10 cellular contexts compared by ENCODE assay signal in genomic region chr4:74682567-74683359, GRCh38.
DNase-seq lines count a peak whose midpoint lies in the region; ATAC-seq and TF ChIP-seq lines count a peak whose summit lies in the region.
"Had no signal": no experiment of that assay in that cellular context is flagged by ENCODE, and none has a peak within 500 bp of the region (broad histone marks: within the 10 kb centered on the region; RNA-seq: fewer than 3 reads in every experiment).

No MANE protein-coding gene starts in this region.

- H3K9ac ChIP-seq in KMS-11 = no peak overlapping the region

- no peaks in the 10 kb centered on the region for H4K20me1 ChIP-seq in KMS-11 (ENCODE audit: insufficient read depth)

- POLR2A ChIA-PET in BJ (lab: Charles Lee) = no interaction called here

- no peaks in the 10 kb centered on the region for H3K9me3 ChIP-seq in body of pancreas
- no peaks in the 10 kb centered on the region for H3K9me3 ChIP-seq in lower lobe of right lung

- H3K36me3 ChIP-seq in BJ (ENCODE audit: control insufficient read depth, insufficient read depth, low read length) (no peaks in the 10 kb centered on the region), KMS-11 (ENCODE audit: insufficient read depth) (no peaks in the 10 kb centered on the region), body of pancreas (replicated peaks in 1 of 2; ENCODE audit: insufficient read depth in 1 of 2, low read depth in 2 of 2) (no peaks in the 10 kb centered on the region), lower lobe of right lung (no peaks in the 10 kb centered on the region)

- intact Hi-C loops in body of pancreas (cut with DNase I) = no loop called here
- intact Hi-C loops in lower lobe of right lung (cut with DNase I) = no loop called here
- intact Hi-C loops in dorsolateral prefrontal cortex (cut with DNase I) = no loop called here

- TF ChIP-seq POLR2A in body of pancreas (IDR thresholded peaks at IDR 0.05) = no peak

- WGBS in body of pancreas, 2 donors = 9 to 20% methylated on average over 2 of the region's 2 CpGs

- H2AFZ ChIP-seq in KMS-11 (ENCODE audit: low read depth) = peak overlapping the region; percentile 20; the same call in 1 of the 2 replicates

- ATAC-seq in body of pancreas = peak; percentile 91
- ATAC-seq in lower lobe of right lung = peak; percentile 88 to 93
- no peak for ATAC-seq in HG02763 (IDR thresholded peaks at IDR 0.05; ENCODE audit: unreplicated experiment)
- no peak for ATAC-seq in HG02610 (IDR thresholded peaks at IDR 0.05; ENCODE audit: unreplicated experiment)

- H3K4me1 ChIP-seq in KMS-11 (ENCODE audit: low read depth, poor library complexity, severe bottlenecking) (peaks cover 13% of the 10 kb centered on the region), body of pancreas (no peaks in the 10 kb centered on the region), lower lobe of right lung (no peaks in the 10 kb centered on the region)

- H3K27me3 ChIP-seq in BJ (ENCODE audit: control insufficient read depth, insufficient read depth, low read length) (no peaks in the 10 kb centered on the region), KMS-11 (ENCODE audit: insufficient read depth, low read depth) (no peaks in the 10 kb centered on the region), body of pancreas (no peaks in the 10 kb centered on the region), lower lobe of right lung (ENCODE audit: low read depth) (no peaks in the 10 kb centered on the region), dorsolateral prefrontal cortex (peaks cover 0 to 8% (median 0%) of the 10 kb centered on the region in 45 donors)

- DNase-seq in BJ (ENCODE audit: low read depth) = peak; percentile 57
- DNase-seq in body of pancreas = peak; percentile 43 to 67 (median 61)
- DNase-seq in lower lobe of right lung = no peak
- DNase-seq in dorsolateral prefrontal cortex = no peak
- no peak for DNase-seq in occipital lobe (lab: John Stamatoyannopoulos, UW)
- DNase-seq: activated T-cell treated with anti-CD3 and anti-CD28 coated beads, Interleukin-2, amount 50 U/mL, for 48 hours; NCI-H82 had no signal

- TF ChIP-seq CTCF in BJ (IDR thresholded peaks at IDR 0.05; ENCODE audit: insufficient read depth, low read depth, low read length) (no peak), KMS-11 (conservative IDR thresholded peaks at IDR 0.05; ENCODE audit: low read depth, low read length) (no peak), body of pancreas (IDR thresholded peaks at IDR 0.05) (no peak), lower lobe of right lung (IDR thresholded peaks at IDR 0.05) (no peak), dorsolateral prefrontal cortex (IDR thresholded peaks at IDR 0.05 in 54 of 56, conservative IDR thresholded peaks at IDR 0.05 in 2 of 56; ENCODE audit: low read depth in 1 of 56, partially characterized antibody in 56 of 56) (no peak)

- H3K4me2 ChIP-seq in KMS-11 = no peak overlapping the region

- CTCF ChIA-PET in BJ (lab: Yijun Ruan, JAX) = interaction anchor here (1.0 to 2.5 kb wide), 5 partner anchors 12 to 363 kb away, joined by 3 to 13 read pairs (median 3); no protein-coding TSS in a partner anchor

- H3K27ac ChIP-seq in KMS-11 (no peak overlapping the region), body of pancreas (no peak overlapping the region), lower lobe of right lung (no peak overlapping the region), dorsolateral prefrontal cortex (no peak overlapping the region)

- no peaks in the 10 kb centered on the region for H3K79me2 ChIP-seq in KMS-11 (ENCODE audit: insufficient read depth, low read depth)

- H3K4me3 ChIP-seq in BJ (ENCODE audit: low read depth, low read length) = no peak overlapping the region
- no peak overlapping the region for H3K4me3 ChIP-seq in KMS-11 (IDR thresholded peaks at IDR 0.05; ENCODE audit: insufficient read depth, low read depth, low read length)
- H3K4me3 ChIP-seq in body of pancreas = no peak overlapping the region
- H3K4me3 ChIP-seq in lower lobe of right lung = no peak overlapping the region
- no peak overlapping the region for H3K4me3 ChIP-seq in dorsolateral prefrontal cortex

Comparison
In these comparisons a context has a peak if more than half of its experiments do, and no peak if none do; other contexts are left out.
1. DNase-seq: peak in BJ (single experiment) and body of pancreas (4 of 4); none in lower lobe of right lung (single experiment), dorsolateral prefrontal cortex (0 of 10) and occipital lobe (single experiment).
2. ATAC-seq: peak in body of pancreas (single experiment) and lower lobe of right lung (2 of 2); none in HG02763 (single experiment) and HG02610 (single experiment).